In the genomic region with DNA sequence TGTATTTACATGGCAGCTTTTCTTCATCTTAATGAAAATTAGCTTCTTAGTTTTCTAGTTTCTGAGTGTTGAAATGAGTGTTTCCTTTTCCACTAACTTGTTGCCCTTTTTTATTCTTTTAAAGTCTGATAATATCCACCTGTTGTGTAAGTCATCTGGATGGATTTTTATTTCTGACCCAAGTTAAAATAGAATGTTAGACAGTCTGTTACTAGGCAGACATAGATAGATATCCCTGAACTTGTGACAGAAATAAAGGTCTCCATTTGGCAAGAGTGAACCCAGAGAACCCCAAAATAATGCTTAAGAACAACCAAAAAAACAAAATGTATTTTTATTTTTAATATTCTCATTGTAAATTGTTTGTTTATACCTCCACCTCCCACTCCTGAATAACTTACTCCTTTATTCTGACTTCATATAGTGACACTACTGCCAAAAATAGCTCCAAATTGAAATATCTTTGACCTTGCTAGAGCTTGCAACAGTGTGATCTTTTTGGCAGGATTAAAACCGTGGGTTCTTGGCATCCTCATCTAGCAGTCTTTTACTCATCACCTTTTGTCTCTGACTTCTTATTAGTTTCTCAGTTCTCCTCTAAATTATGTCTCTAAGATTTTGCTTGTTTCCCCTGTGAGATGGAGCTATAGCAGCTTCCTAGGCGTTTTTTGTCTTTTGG, we compare ENCODE assay signal across 11 cellular contexts. TPM values are rescaled to one million over a fixed set of nuclear protein-coding genes. Genes with fewer than 3 reads are reported as not detected.
DNase-seq lines count a peak whose midpoint lies in the region; ATAC-seq and TF ChIP-seq lines count a peak whose summit lies in the region.
"Had no signal": no experiment of that assay in that cellular context is flagged by ENCODE, and none has a peak within 500 bp of the region (broad histone marks: within the 10 kb centered on the region; RNA-seq: fewer than 3 reads in every experiment).

No MANE protein-coding gene starts in this region.

- WGBS in IMR-90 (ENCODE audit: extremely low coverage in 2 of 2, insufficient read length in 1 of 2), 2 experiments: no CpG with 5 or more reads among the region's 2 CpGs

- H3K9ac ChIP-seq in IMR-90 (ENCODE audit: low read depth, low read length): no peak overlapping the region

- H3K79me1 ChIP-seq in IMR-90 (ENCODE audit: low read depth in 1 of 2, low read length in 2 of 2): peaks cover 18 to 47% of the 10 kb centered on the region in 2 experiments

- peaks cover 0 to 12% (median 0%) of the 10 kb centered on the region in 3 donors for H3K36me3 Mint-ChIP-seq in immature natural killer cell

- H2AFZ ChIP-seq in ACC112 (ENCODE audit: low read length, unreplicated experiment) (no peak overlapping the region), IMR-90 (replicated peaks; ENCODE audit: low read length, poor library complexity) (no peak overlapping the region)

- H2BK120ac ChIP-seq in IMR-90 (ENCODE audit: low read depth, low read length): no peak overlapping the region

- no peak overlapping the region for H3K18ac ChIP-seq in IMR-90 (ENCODE audit: low read depth, low read length)

- H3K4me3 ChIP-seq in ACC112 (ENCODE audit: low read depth, low read length) (no peak overlapping the region), IMR-90 (ENCODE audit: insufficient read depth, low read depth, low read length) (no peak overlapping the region), cardiac fibroblast (replicated peaks in 1 of 2; ENCODE audit: low read depth in 2 of 2, low read length in 2 of 2) (no peak overlapping the region), muscle layer of duodenum (ENCODE audit: low read depth in 1 of 2, low read length in 2 of 2) (no peak overlapping the region)

- H3K4me3 Mint-ChIP-seq in immature natural killer cell: no peak overlapping the region

- peaks cover 19 to 36% of the 10 kb centered on the region in 2 donors for H3K4me1 Mint-ChIP-seq in immature natural killer cell

- H3K9me3 ChIP-seq in IMR-90 (ENCODE audit: control insufficient read depth, insufficient read depth, low read length) (no peaks in the 10 kb centered on the region), muscle layer of duodenum (ENCODE audit: control insufficient read depth in 1 of 2, low read length in 2 of 2) (no peaks in the 10 kb centered on the region)

- H3K9me3 Mint-ChIP-seq in immature natural killer cell: no peaks in the 10 kb centered on the region

- peaks cover 55% of the 10 kb centered on the region for H3K79me2 ChIP-seq in ACC112 (ENCODE audit: control insufficient read depth, insufficient read depth, low read length, unreplicated experiment)

- dilution Hi-C loops in IMR-90 (cut with HindIII; ENCODE audit: low sequenced_read_pairs, unreplicated experiment): no loop called here

- H3K27ac ChIP-seq in ACC112 (ENCODE audit: low read depth, low read length): peak overlapping the region; percentile 24; the same call in 1 of the 2 replicates
- no peak overlapping the region for H3K27ac ChIP-seq in IMR-90 (ENCODE audit: insufficient read depth, low read length)
- H3K27ac ChIP-seq in muscle layer of duodenum (ENCODE audit: low read length): peak overlapping the region; percentile 20

- no peak overlapping the region for H3K4ac ChIP-seq in IMR-90 (ENCODE audit: low read depth, low read length)

- no peak overlapping the region for H2BK5ac ChIP-seq in IMR-90 (ENCODE audit: low read depth, low read length, poor library complexity, severe bottlenecking)

- H2AK9ac ChIP-seq in IMR-90 (replicated peaks; ENCODE audit: low read depth, low read length, poor library complexity): no peak overlapping the region

- no peak overlapping the region for H4K8ac ChIP-seq in IMR-90 (ENCODE audit: low read depth in 2 of 2, low read length in 2 of 2)

- ATAC-seq in IMR-90 (ENCODE audit: low read depth): 0 out of 2 replicates have a peak, but pooled peaks have one; percentile 40
- ATAC-seq in GM21423 (IDR thresholded peaks at IDR 0.05; ENCODE audit: unreplicated experiment): no peak
- no peak for ATAC-seq in GM21390 (IDR thresholded peaks at IDR 0.05; ENCODE audit: unreplicated experiment)

- no peak overlapping the region for H3K14ac ChIP-seq in IMR-90 (replicated peaks; ENCODE audit: low read depth, low read length)

- intact Hi-C loops in IMR-90 (cut with micrococcal nuclease): no loop called here

- H4K91ac ChIP-seq in IMR-90 (ENCODE audit: insufficient read depth, low read depth, low read length): no peak overlapping the region

- no peak for TF ChIP-seq RAD21 in IMR-90 (IDR thresholded peaks at IDR 0.05; ENCODE audit: low read length)

- H3K9me1 ChIP-seq in IMR-90 (ENCODE audit: insufficient read depth, low read length): no peaks in the 10 kb centered on the region

- H4K5ac ChIP-seq in IMR-90 (ENCODE audit: low read depth, low read length): no peak overlapping the region

- H3K56ac ChIP-seq in IMR-90 (ENCODE audit: extremely low read depth, insufficient read depth, low read length): no peak overlapping the region

- in situ Hi-C loops in IMR-90 (cut with MboI; ENCODE audit: low sequenced_read_pairs): no loop called here

- H3K27me3 Mint-ChIP-seq in immature natural killer cell (ENCODE audit: low read depth in 3 of 3): peaks cover 0 to 2% (median 0%) of the 10 kb centered on the region in 3 donors

- BruUV-seq in IMR-90 (replicated peaks; lab: Mats Ljungman, UMichigan): no TSS peak

- H3K27ac Mint-ChIP-seq in immature natural killer cell: peak overlapping the region in 3 of 6 donors; percentile 16 to 74 (median 32)

- TF ChIP-seq CTCF in IMR-90 (conservative IDR thresholded peaks at IDR 0.05; ENCODE audit: low read depth, low read length) (no peak), cardiac fibroblast (IDR thresholded peaks at IDR 0.05; ENCODE audit: low read depth, low read length) (no peak)

- H3K4me1 ChIP-seq in ACC112 (ENCODE audit: control insufficient read depth, insufficient read depth, low read length, unreplicated experiment) (peaks cover 9% of the 10 kb centered on the region), IMR-90 (ENCODE audit: control insufficient read depth, insufficient read depth, low read length) (peaks cover 3% of the 10 kb centered on the region; the same call in 1 of the 2 replicates), muscle layer of duodenum (ENCODE audit: control insufficient read depth in 1 of 2, insufficient read depth in 2 of 2, low read length in 2 of 2) (peaks cover 3 to 38% of the 10 kb centered on the region in 2 donors)

- H2BK20ac ChIP-seq in IMR-90 (ENCODE audit: low read depth, low read length): no peak overlapping the region

- H3K36me3 ChIP-seq in ACC112 (ENCODE audit: insufficient read depth, low read length) (peaks cover 8% of the 10 kb centered on the region), IMR-90 (ENCODE audit: control insufficient read depth, insufficient read depth, low read length) (peaks cover 8% of the 10 kb centered on the region), muscle layer of duodenum (ENCODE audit: control insufficient read depth in 1 of 2, insufficient read depth in 2 of 2, low read length in 2 of 2) (peaks cover 12 to 17% of the 10 kb centered on the region in 2 donors)

- H2BK15ac ChIP-seq in IMR-90 (ENCODE audit: low read depth, low read length): no peak overlapping the region

- CTCF ChIA-PET in IMR-90 (lab: Yijun Ruan, JAX): no interaction called here

- no peak overlapping the region for H3K4me2 ChIP-seq in IMR-90 (ENCODE audit: low read depth, low read length)

- TF ChIP-seq POLR2A in IMR-90 (IDR thresholded peaks at IDR 0.05; ENCODE audit: low read depth, low read length): no peak

- DNase-seq in IMR-90 (peak; percentile 66), cardiac fibroblast (ENCODE audit: low read depth in 2 of 2) (peak; percentile 54 to 63), SW480 (ENCODE audit: low spot score) (no peak), immature natural killer cell (no peak)
- DNase-seq: activated gamma-delta T cell, NCI-H1694 treated with DMSO at 0.1 percent for 48 hours, posterior cingulate gyrus had no signal

- POLR2A ChIA-PET in IMR-90 (lab: Charles Lee; ENCODE audit: unreplicated experiment): no interaction called here

- no peak overlapping the region for H2AK5ac ChIP-seq in IMR-90 (ENCODE audit: low read depth, low read length)

- H3K23ac ChIP-seq in IMR-90 (ENCODE audit: low read depth, low read length): no peak overlapping the region

- no peaks in the 10 kb centered on the region for H3K27me3 ChIP-seq in ACC112 (ENCODE audit: insufficient read depth, low read length)
- H3K27me3 ChIP-seq in IMR-90 (ENCODE audit: control insufficient read depth, insufficient read depth, low read length): no peaks in the 10 kb centered on the region
- no peaks in the 10 kb centered on the region for H3K27me3 ChIP-seq in muscle layer of duodenum (ENCODE audit: low read depth, low read length)

- peaks cover 47% of the 10 kb centered on the region for H4K20me1 ChIP-seq in IMR-90 (ENCODE audit: insufficient read depth, low read length)

TF ChIP-seq in IMR-90, 13 proteins besides CTCF, POLR2A, EP300 and RAD21:
- TF ChIP-seq CEBPB (IDR thresholded peaks at IDR 0.05; ENCODE audit: low read depth, low read length): peak; percentile 45; the same call in 1 of the 2 replicates
- TF ChIP-seq, protein P1, sequence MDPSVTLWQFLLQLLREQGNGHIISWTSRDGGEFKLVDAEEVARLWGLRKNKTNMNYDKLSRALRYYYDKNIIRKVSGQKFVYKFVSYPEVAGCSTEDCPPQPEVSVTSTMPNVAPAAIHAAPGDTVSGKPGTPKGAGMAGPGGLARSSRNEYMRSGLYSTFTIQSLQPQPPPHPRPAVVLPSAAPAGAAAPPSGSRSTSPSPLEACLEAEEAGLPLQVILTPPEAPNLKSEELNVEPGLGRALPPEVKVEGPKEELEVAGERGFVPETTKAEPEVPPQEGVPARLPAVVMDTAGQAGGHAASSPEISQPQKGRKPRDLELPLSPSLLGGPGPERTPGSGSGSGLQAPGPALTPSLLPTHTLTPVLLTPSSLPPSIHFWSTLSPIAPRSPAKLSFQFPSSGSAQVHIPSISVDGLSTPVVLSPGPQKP (IDR thresholded peaks at IDR 0.05; ENCODE audit: borderline replicate concordance, low read depth, low read length): no peak

RNA-seq across cellular contexts. Expression of gene SH3D21, which starts 26.9 kb away (rescaled TPM):
- 1.8 and 1.9 TPM in 2 replicates for total RNA-seq in IMR-90 (2012; rRNA removed)
- polyA plus RNA-seq in IMR-90 (2012; rRNA removed): 11.0 and 11.9 TPM in 2 replicates
- 2.6 and 2.9 TPM in 2 replicates for polyA plus RNA-seq in IMR-90 (2012; cell fraction: cytosol; rRNA removed)
- 65.3 and 92.1 TPM in 2 replicates for polyA plus RNA-seq in IMR-90 (2012; cell fraction: nucleus; rRNA removed; ENCODE audit: low replicate concordance)
- under 1 TPM in 2 of 3 donors, not detected in 1; 0.26 to 0.96 TPM for polyA plus RNA-seq in immature natural killer cell

RNA-seq across cellular contexts. Expression of gene EVA1B, which starts 44.2 kb away (rescaled TPM):
- total RNA-seq in IMR-90 (2012; rRNA removed): 49.8 and 63.3 TPM in 2 replicates
- polyA plus RNA-seq in IMR-90 (2012; rRNA removed) (64.6 and 147 TPM in 2 replicates), immature natural killer cell (10 to 100 TPM in 2 of 3 donors, 1 to 10 TPM in 1; 8.8 to 29.2 (median 11.1) TPM)
- polyA plus RNA-seq in IMR-90 (2012; cell fraction: cytosol; rRNA removed): 167 and 245 TPM in 2 replicates
- 42.8 and 99.5 TPM in 2 replicates for polyA plus RNA-seq in IMR-90 (2012; cell fraction: nucleus; rRNA removed; ENCODE audit: low replicate concordance)

RNA-seq across cellular contexts. Expression of gene THRAP3, which starts 55.0 kb away (rescaled TPM):
- 66.5 and 73.9 TPM in 2 replicates for total RNA-seq in IMR-90 (2012; rRNA removed)
- 48.9 and 60.6 TPM in 2 replicates for polyA plus RNA-seq in IMR-90 (2012; rRNA removed)
- polyA plus RNA-seq in IMR-90 (2012; cell fraction: cytosol; rRNA removed): 13.2 and 15.1 TPM in 2 replicates
- polyA plus RNA-seq in IMR-90 (2012; cell fraction: nucleus; rRNA removed; ENCODE audit: low replicate concordance): 11.6 and 41.9 TPM in 2 replicates
- polyA plus RNA-seq in immature natural killer cell: 100 to 1,000 TPM in 1 of 3 donors, 10 to 100 TPM in 2; 61.6 to 103 (median 70.7) TPM

Comparison
In these comparisons a context has a peak if more than half of its experiments do, and no peak if none do; other contexts are left out.
1. DNase-seq: peak in IMR-90 (single experiment) and cardiac fibroblast (2 of 2); none in SW480 (single experiment) and immature natural killer cell (0 of 3).